2 cellular contexts compared by ENCODE assay signal in the genomic region with DNA sequence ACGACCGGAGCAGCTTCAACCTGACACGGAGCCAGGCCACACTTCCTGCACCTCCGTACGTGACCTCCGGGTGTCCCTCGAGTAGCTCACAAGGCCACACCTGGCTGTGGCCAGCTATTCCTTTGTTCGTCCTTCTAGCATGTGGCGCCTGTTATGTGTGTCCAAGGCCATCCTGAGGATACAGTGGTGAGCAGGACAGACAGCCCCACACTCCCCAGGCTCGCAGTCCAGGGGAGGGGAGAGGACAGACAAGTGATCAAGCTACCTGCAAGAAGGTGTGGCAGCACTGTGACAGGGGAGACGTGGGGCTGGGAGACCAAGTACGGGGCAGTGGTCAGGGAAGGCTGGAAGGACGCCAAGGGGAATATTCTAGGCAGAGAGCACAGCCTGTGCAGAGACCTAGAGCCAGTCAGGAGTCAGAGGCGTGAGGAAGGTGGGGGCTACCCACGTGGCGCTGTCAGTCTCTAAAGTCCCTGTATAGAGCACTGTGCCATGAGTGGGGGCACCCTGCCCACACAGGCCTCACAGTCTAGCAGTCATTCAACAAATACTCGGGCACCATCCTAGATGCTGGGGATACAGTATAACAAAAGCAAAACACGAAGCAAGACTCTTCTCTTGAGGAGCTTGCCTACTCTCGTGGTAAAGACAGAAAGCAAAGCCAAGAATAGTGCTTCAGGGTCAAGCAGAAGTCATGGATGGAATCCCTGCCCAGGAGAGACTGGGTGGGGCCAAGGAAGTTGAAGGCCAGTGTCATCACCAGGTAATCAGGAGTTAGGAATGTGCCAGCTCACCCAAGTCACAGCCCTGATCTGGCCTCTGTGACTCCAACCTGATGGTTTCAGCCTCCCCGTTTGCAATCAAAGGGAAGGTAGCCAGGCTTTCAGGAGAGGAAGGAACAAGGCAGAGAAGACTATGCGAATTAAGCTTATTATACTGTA.
TF ChIP-seq lines count a peak whose summit lies in the region.

No MANE protein-coding gene starts in this region.

TF ChIP-seq in Ishikawa, 13 proteins besides CTCF, POLR2A, EP300 and RAD21:
- TF ChIP-seq, protein P1, sequence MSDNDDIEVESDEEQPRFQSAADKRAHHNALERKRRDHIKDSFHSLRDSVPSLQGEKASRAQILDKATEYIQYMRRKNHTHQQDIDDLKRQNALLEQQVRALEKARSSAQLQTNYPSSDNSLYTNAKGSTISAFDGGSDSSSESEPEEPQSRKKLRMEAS (IDR thresholded peaks at IDR 0.05): peak; percentile 43; the same call in 1 of the 2 replicates
- TF ChIP-seq EGR1 (IDR thresholded peaks at IDR 0.05) (no peak), TEAD4 (IDR thresholded peaks at IDR 0.05) (peak; percentile 61)

TF ChIP-seq in H1, 55 proteins besides CTCF, POLR2A, EP300 and RAD21:
- TF ChIP-seq SP4 (IDR thresholded peaks at IDR 0.05; ENCODE audit: low read length): no peak
- TF ChIP-seq, protein P1 (IDR thresholded peaks at IDR 0.05): peak; percentile 87
